38 cellular contexts compared by ENCODE assay signal in genomic region chr19:30846102-30846501, GRCh38.
"Had no signal": no experiment of that assay in that cellular context is flagged by ENCODE, and none has a peak within 500 bp of the region (broad histone marks: within the 10 kb centered on the region; RNA-seq: fewer than 3 reads in every experiment).

No MANE protein-coding gene starts in this region.

- H3K36me3 ChIP-seq: adrenal gland, ascending aorta, brain microvascular endothelial cell, breast epithelium, cardiac muscle cell had no signal

- H3K27ac ChIP-seq: adrenal gland, ascending aorta, body of pancreas, brain microvascular endothelial cell, breast epithelium, cardiac muscle cell had no signal

- H3K27me3 ChIP-seq: adrenal gland, ascending aorta, body of pancreas, brain microvascular endothelial cell, breast epithelium, cardiac muscle cell had no signal

- H3K4me3 Mint-ChIP-seq: activated naive CD4-positive, alpha-beta T cell treated with anti-CD3 and anti-CD28 coated beads for 36 hours; activated naive CD4-positive, alpha-beta T cell treated with anti-CD3 and anti-CD28 coated beads, Interleukin-2, amount 10 ng/mL, durations not matched to agents 7 days and 5 days; activated naive CD4-positive, alpha-beta T cell treated with anti-CD3 and anti-CD28 coated beads, Interleukin-2, amount 50 U/mL, for 24 hours; activated naive CD8-positive, alpha-beta T cell; activated naive CD8-positive, alpha-beta T cell treated with anti-CD3 and anti-CD28 coated beads for 36 hours; activated naive CD8-positive, alpha-beta T cell treated with anti-CD3 and anti-CD28 coated beads, Interleukin-2, amount 10 ng/mL, durations not matched to agents 7 days and 5 days; activated naive CD8-positive, alpha-beta T cell treated with anti-CD3 and anti-CD28 coated beads, Interleukin-2, amount 50 U/mL, for 24 hours; activated T-cell treated with anti-CD3 and anti-CD28 coated beads, Interleukin-2, amount 50 U/mL, for 24 hours; activated T-cell treated with anti-CD3 and anti-CD28 coated beads, Interleukin-2, amount 50 U/mL, for 4 hours; activated T-cell treated with anti-CD3 and anti-CD28 coated beads, Interleukin-2, amount 50 U/mL, for 72 hours; activated T-helper 1 cell treated with anti-CD3 and anti-CD28 coated beads, Interleukin-12 subunit alpha, Interleukin-12 subunit beta, Interleukin-2, Interleukin-4 antibody, amounts not matched to agents 30 ng/mL and 10 ng/mL and 1 ng/mL, durations not matched to agents 14 hours and 24 hours and 36 hours; activated T-helper 17 cell treated with anti-CD3 and anti-CD28 coated beads, Interleukin-2, amount 50 U/mL, for 72 hours; brain; central memory CD8-positive, alpha-beta T cell had no signal

- H3K27ac Mint-ChIP-seq: activated naive CD4-positive, alpha-beta T cell treated with anti-CD3 and anti-CD28 coated beads for 36 hours; activated naive CD4-positive, alpha-beta T cell treated with anti-CD3 and anti-CD28 coated beads, Interleukin-2, amount 10 ng/mL, durations not matched to agents 7 days and 5 days; activated naive CD4-positive, alpha-beta T cell treated with anti-CD3 and anti-CD28 coated beads, Interleukin-2, amount 50 U/mL, for 24 hours; activated naive CD4-positive, alpha-beta T cell treated with anti-CD3 and anti-CD28 coated beads, Interleukin-2, amount 50 U/mL, for 72 hours; activated naive CD8-positive, alpha-beta T cell; activated naive CD8-positive, alpha-beta T cell treated with anti-CD3 and anti-CD28 coated beads for 36 hours; activated naive CD8-positive, alpha-beta T cell treated with anti-CD3 and anti-CD28 coated beads, Interleukin-2, amount 10 ng/mL, durations not matched to agents 7 days and 5 days; activated naive CD8-positive, alpha-beta T cell treated with anti-CD3 and anti-CD28 coated beads, Interleukin-2, amount 50 U/mL, for 24 hours; activated T-cell treated with anti-CD3 and anti-CD28 coated beads, Interleukin-2, amount 50 U/mL, for 24 hours; activated T-cell treated with anti-CD3 and anti-CD28 coated beads, Interleukin-2, amount 50 U/mL, for 72 hours; activated T-helper 1 cell treated with anti-CD3 and anti-CD28 coated beads, Interleukin-12 subunit alpha, Interleukin-12 subunit beta, Interleukin-2, Interleukin-4 antibody, amounts not matched to agents 30 ng/mL and 10 ng/mL and 1 ng/mL, durations not matched to agents 14 hours and 24 hours and 36 hours; activated T-helper 17 cell treated with anti-CD3 and anti-CD28 coated beads, Interleukin-2, amount 50 U/mL, for 72 hours; activated T-helper 2 cell treated with anti-CD3 and anti-CD28 coated beads, Interferon-gamma antibody, Interleukin-2, Interleukin-4, amounts not matched to agents 10 μg/mL and 5 μg/mL and 100 μg/mL, durations not matched to agents 14 hours and 24 hours and 36 hours; brain had no signal

- DNase-seq: activated effector memory CD4-positive, alpha-beta T cell treated with anti-CD3 and anti-CD28 coated beads, Interleukin-2, amount 50 U/mL, for 16 hours; activated effector memory CD4-positive, alpha-beta T cell treated with Interleukin-2 at 50 U/mL for 16 hours; activated gamma-delta T cell; activated gamma-delta T cell treated with Interleukin-2 at 50 U/mL for 16 hours; activated naive CD4-positive, alpha-beta T cell; activated naive CD4-positive, alpha-beta T cell treated with anti-CD3 and anti-CD28 coated beads for 36 hours; activated naive CD4-positive, alpha-beta T cell treated with anti-CD3 and anti-CD28 coated beads, Interleukin-2, amount 10 ng/mL, durations not matched to agents 7 days and 5 days; activated naive CD4-positive, alpha-beta T cell treated with anti-CD3 and anti-CD28 coated beads, Interleukin-2, amount 50 U/mL, for 16 hours; activated naive CD4-positive, alpha-beta T cell treated with Interleukin-2 at 50 U/mL for 16 hours; activated naive CD8-positive, alpha-beta T cell treated with anti-CD3 and anti-CD28 coated beads for 36 hours; activated naive CD8-positive, alpha-beta T cell treated with anti-CD3 and anti-CD28 coated beads, Interleukin-2, amount 10 ng/mL, durations not matched to agents 7 days and 5 days; activated naive CD8-positive, alpha-beta T cell treated with anti-CD3 and anti-CD28 coated beads, Interleukin-2, amount 50 U/mL, for 24 hours; activated T-cell treated with anti-CD3 and anti-CD28 coated beads, Interleukin-2, amount 50 U/mL, for 1 hour; activated T-cell treated with anti-CD3 and anti-CD28 coated beads, Interleukin-2, amount 50 U/mL, for 24 hours; activated T-cell treated with anti-CD3 and anti-CD28 coated beads, Interleukin-2, amount 50 U/mL, for 4 hours; activated T-cell treated with anti-CD3 and anti-CD28 coated beads, Interleukin-2, amount 50 U/mL, for 48 hours; activated T-cell treated with anti-CD3 and anti-CD28 coated beads, Interleukin-2, amount 50 U/mL, for 72 hours; adrenal gland; amniotic stem cell; amygdala; anterior cingulate cortex; aorta; body of pancreas; brain microvascular endothelial cell; caudate nucleus; central memory CD4-positive, alpha-beta T cell; cerebellar nuclear complex had no signal

- H3K36me3 Mint-ChIP-seq: activated naive CD4-positive, alpha-beta T cell treated with anti-CD3 and anti-CD28 coated beads, Interleukin-2, amount 10 ng/mL, durations not matched to agents 7 days and 5 days; activated naive CD4-positive, alpha-beta T cell treated with anti-CD3 and anti-CD28 coated beads, Interleukin-2, amount 50 U/mL, for 24 hours; activated naive CD4-positive, alpha-beta T cell treated with anti-CD3 and anti-CD28 coated beads, Interleukin-2, amount 50 U/mL, for 72 hours; activated naive CD8-positive, alpha-beta T cell; activated naive CD8-positive, alpha-beta T cell treated with anti-CD3 and anti-CD28 coated beads for 36 hours; activated naive CD8-positive, alpha-beta T cell treated with anti-CD3 and anti-CD28 coated beads, Interleukin-2, amount 10 ng/mL, durations not matched to agents 7 days and 5 days; brain had no signal

- H3K4me1 Mint-ChIP-seq: activated naive CD4-positive, alpha-beta T cell treated with anti-CD3 and anti-CD28 coated beads, Interleukin-2, amount 10 ng/mL, durations not matched to agents 7 days and 5 days; activated naive CD4-positive, alpha-beta T cell treated with anti-CD3 and anti-CD28 coated beads, Interleukin-2, amount 50 U/mL, for 24 hours; activated naive CD8-positive, alpha-beta T cell treated with anti-CD3 and anti-CD28 coated beads for 36 hours; activated naive CD8-positive, alpha-beta T cell treated with anti-CD3 and anti-CD28 coated beads, Interleukin-2, amount 10 ng/mL, durations not matched to agents 7 days and 5 days; activated naive CD8-positive, alpha-beta T cell treated with anti-CD3 and anti-CD28 coated beads, Interleukin-2, amount 50 U/mL, for 24 hours; activated T-helper 17 cell treated with anti-CD3 and anti-CD28 coated beads, Interleukin-2, amount 50 U/mL, for 72 hours; central memory CD8-positive, alpha-beta T cell had no signal

- ATAC-seq: activated naive CD4-positive, alpha-beta T cell treated with anti-CD3 and anti-CD28 coated beads, Interleukin-2, amount 50 U/mL, for 72 hours; activated naive CD8-positive, alpha-beta T cell treated with anti-CD3 and anti-CD28 coated beads, Interleukin-2, amount 50 U/mL, for 24 hours; activated T-cell treated with anti-CD3 and anti-CD28 coated beads, Interleukin-2, amount 50 U/mL, for 4 hours; activated T-cell treated with anti-CD3 and anti-CD28 coated beads, Interleukin-2, amount 50 U/mL, for 72 hours; activated T-helper 17 cell treated with anti-CD3 and anti-CD28 coated beads, Interleukin-2, amount 50 U/mL, for 72 hours; body of pancreas had no signal

- H3K9me3 ChIP-seq: adrenal gland, ascending aorta, body of pancreas, breast epithelium had no signal

- H3K27me3 Mint-ChIP-seq: activated naive CD4-positive, alpha-beta T cell treated with anti-CD3 and anti-CD28 coated beads, Interleukin-2, amount 10 ng/mL, durations not matched to agents 7 days and 5 days; activated naive CD4-positive, alpha-beta T cell treated with anti-CD3 and anti-CD28 coated beads, Interleukin-2, amount 50 U/mL, for 24 hours; activated naive CD8-positive, alpha-beta T cell; activated naive CD8-positive, alpha-beta T cell treated with anti-CD3 and anti-CD28 coated beads for 36 hours; activated naive CD8-positive, alpha-beta T cell treated with anti-CD3 and anti-CD28 coated beads, Interleukin-2, amount 10 ng/mL, durations not matched to agents 7 days and 5 days; activated naive CD8-positive, alpha-beta T cell treated with anti-CD3 and anti-CD28 coated beads, Interleukin-2, amount 50 U/mL, for 24 hours; activated T-cell treated with anti-CD3 and anti-CD28 coated beads, Interleukin-2, amount 50 U/mL, for 24 hours; brain; central memory CD8-positive, alpha-beta T cell had no signal

- H3K4me3 ChIP-seq: adrenal gland, ascending aorta, body of pancreas, breast epithelium, cardiac muscle cell had no signal

- H3K9me3 Mint-ChIP-seq: activated naive CD4-positive, alpha-beta T cell treated with anti-CD3 and anti-CD28 coated beads for 36 hours; activated naive CD4-positive, alpha-beta T cell treated with anti-CD3 and anti-CD28 coated beads, Interleukin-2, amount 50 U/mL, for 24 hours; activated naive CD4-positive, alpha-beta T cell treated with anti-CD3 and anti-CD28 coated beads, Interleukin-2, amount 50 U/mL, for 72 hours; activated naive CD8-positive, alpha-beta T cell treated with anti-CD3 and anti-CD28 coated beads for 36 hours; activated naive CD8-positive, alpha-beta T cell treated with anti-CD3 and anti-CD28 coated beads, Interleukin-2, amount 10 ng/mL, durations not matched to agents 7 days and 5 days; activated naive CD8-positive, alpha-beta T cell treated with anti-CD3 and anti-CD28 coated beads, Interleukin-2, amount 50 U/mL, for 24 hours; activated T-cell treated with anti-CD3 and anti-CD28 coated beads, Interleukin-2, amount 50 U/mL, for 24 hours; activated T-cell treated with anti-CD3 and anti-CD28 coated beads, Interleukin-2, amount 50 U/mL, for 4 hours; activated T-cell treated with anti-CD3 and anti-CD28 coated beads, Interleukin-2, amount 50 U/mL, for 72 hours; activated T-helper 1 cell treated with anti-CD3 and anti-CD28 coated beads, Interleukin-12 subunit alpha, Interleukin-12 subunit beta, Interleukin-2, Interleukin-4 antibody, amounts not matched to agents 30 ng/mL and 10 ng/mL and 1 ng/mL, durations not matched to agents 14 hours and 24 hours and 36 hours; activated T-helper 17 cell treated with anti-CD3 and anti-CD28 coated beads, Interleukin-2, amount 50 U/mL, for 72 hours; activated T-helper 2 cell treated with anti-CD3 and anti-CD28 coated beads, Interferon-gamma antibody, Interleukin-2, Interleukin-4, amounts not matched to agents 10 μg/mL and 5 μg/mL and 100 μg/mL, durations not matched to agents 14 hours and 24 hours and 36 hours; central memory CD8-positive, alpha-beta T cell had no signal

- H3K4me1 ChIP-seq: adrenal gland, ascending aorta, body of pancreas, breast epithelium had no signal
